Comparison of ENCODE assay signal across 8 cellular contexts in the genomic region with DNA sequence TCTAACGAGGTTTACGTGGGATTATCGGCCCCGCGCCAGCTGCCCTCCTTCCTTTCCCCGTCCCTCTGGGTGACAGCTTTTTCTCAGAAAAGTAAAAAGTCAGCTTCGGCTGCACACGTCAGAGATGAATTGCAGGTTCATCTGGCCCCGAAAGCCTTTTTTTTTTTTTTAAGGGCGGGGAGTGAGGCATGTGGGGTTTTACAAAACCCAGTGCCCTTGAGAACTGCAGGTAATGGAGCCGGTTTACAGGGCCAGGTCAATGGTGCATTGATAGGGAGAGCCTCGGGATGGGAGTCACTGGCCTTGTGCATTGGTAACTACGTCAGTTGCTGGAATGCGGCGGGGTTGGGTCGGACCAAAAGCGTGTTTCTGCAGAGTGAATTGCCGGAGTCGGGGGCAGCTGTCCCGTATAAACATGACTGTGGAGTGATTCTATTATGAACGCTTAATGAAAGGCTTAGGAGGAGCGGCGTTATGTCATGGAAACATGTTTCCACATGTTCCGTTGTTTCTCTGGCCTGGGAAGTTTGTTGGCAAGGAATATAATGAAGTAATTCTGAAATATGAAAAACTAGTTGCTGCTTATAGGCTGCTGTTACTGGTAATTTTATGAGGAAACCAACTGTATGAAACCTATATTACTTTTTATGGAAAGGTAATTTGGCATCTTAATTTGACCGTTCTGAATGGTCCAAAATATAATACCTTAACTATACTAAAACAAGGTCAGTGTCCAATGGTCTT. TPM values are rescaled to one million over a fixed set of nuclear protein-coding genes. Genes with fewer than 3 reads are reported as not detected.
A peak's percentile ranks its signal among the peaks of the same experiment; 100 is the strongest.
DNase-seq lines count a peak whose midpoint lies in the region; ATAC-seq and TF ChIP-seq lines count a peak whose summit lies in the region.

No MANE protein-coding gene starts in this region.

- H3K9me3 ChIP-seq in NT2/D1 (ENCODE audit: insufficient read depth, low read length) (0 out of 2 replicates have a peak, but pooled peaks cover 4% of the 10 kb centered on the region), gastrocnemius medialis (no peaks in the 10 kb centered on the region)

- ATAC-seq in stimulated activated naive CD8-positive, alpha-beta T cell treated with anti-CD3 and anti-CD28 coated beads, Interleukin-15, Interleukin-2, amounts not matched to agents 100 U/mL and 50 U/mL, for 24 hours = no peak
- peak; percentile 15 for ATAC-seq in HG03060 (IDR thresholded peaks at IDR 0.05; ENCODE audit: low read depth, unreplicated experiment)
- peak; percentile 22 to 43 for ATAC-seq in gastrocnemius medialis

- peak overlapping the region; percentile 51 for H3K27ac Mint-ChIP-seq in stimulated activated naive CD8-positive, alpha-beta T cell treated with anti-CD3 and anti-CD28 coated beads, Interleukin-15, Interleukin-2, amounts not matched to agents 100 ng/mL and 50 ng/mL, for 24 hours

- peak overlapping the region; percentile 65 for H3K4me3 ChIP-seq in NT2/D1 (ENCODE audit: insufficient read length, low read depth)
- H3K4me3 ChIP-seq in gastrocnemius medialis = peak overlapping the region; percentile 68 to 96 (median 80)

- H3K4me1 Mint-ChIP-seq in stimulated activated naive CD8-positive, alpha-beta T cell treated with anti-CD3 and anti-CD28 coated beads, Interleukin-15, Interleukin-2, amounts not matched to agents 100 ng/mL and 50 ng/mL, for 24 hours (ENCODE audit: low read depth) = peaks cover 29% of the 10 kb centered on the region

- peak overlapping the region; percentile 89 for H3K4me3 Mint-ChIP-seq in stimulated activated naive CD8-positive, alpha-beta T cell treated with anti-CD3 and anti-CD28 coated beads, Interleukin-15, Interleukin-2, amounts not matched to agents 100 ng/mL and 50 ng/mL, for 24 hours

- peaks cover 66% of the 10 kb centered on the region for H3K27me3 Mint-ChIP-seq in stimulated activated naive CD8-positive, alpha-beta T cell treated with anti-CD3 and anti-CD28 coated beads, Interleukin-15, Interleukin-2, amounts not matched to agents 100 ng/mL and 50 ng/mL, for 24 hours

- peaks cover 47% of the 10 kb centered on the region for H3K27me3 ChIP-seq in NT2/D1 (ENCODE audit: insufficient read depth, insufficient read length)
- no peaks in the 10 kb centered on the region for H3K27me3 ChIP-seq in gastrocnemius medialis

- H3K4me1 ChIP-seq in NT2/D1 (ENCODE audit: insufficient read depth, insufficient read length) = no peaks in the 10 kb centered on the region
- peaks cover 0 to 10% of the 10 kb centered on the region in 2 donors for H3K4me1 ChIP-seq in gastrocnemius medialis

- in situ Hi-C loops in gastrocnemius medialis (cut with MboI; ENCODE audit: low sequenced_read_pairs in 4 of 4) = loop anchor here in 2 of 4 donors (10.0 to 25.0 kb wide), 2 partner anchors 102 to 179 kb away; partner anchors contain the start of genes ABHD18 (in 1 of the 2), MFSD8 (in 1 of the 2) and PLK4 (in 1 of the 2)

- H3K27ac ChIP-seq in caudate nucleus (ENCODE audit: low read depth, low read length) = peak overlapping the region; percentile 96
- peak overlapping the region; percentile 67 to 80 (median 78) for H3K27ac ChIP-seq in gastrocnemius medialis

- H3K36me3 Mint-ChIP-seq in stimulated activated naive CD8-positive, alpha-beta T cell treated with anti-CD3 and anti-CD28 coated beads, Interleukin-15, Interleukin-2, amounts not matched to agents 100 ng/mL and 50 ng/mL, for 24 hours (ENCODE audit: low read depth) = no peaks in the 10 kb centered on the region

- no peak for TF ChIP-seq CTCF in gastrocnemius medialis (IDR thresholded peaks at IDR 0.05 in 4 of 5, conservative IDR thresholded peaks at IDR 0.05 in 1 of 5)

- H3K36me3 ChIP-seq in NT2/D1 (ENCODE audit: insufficient read depth, insufficient read length, low read length) (no peaks in the 10 kb centered on the region), gastrocnemius medialis (no peaks in the 10 kb centered on the region)

- TF ChIP-seq POLR2A in gastrocnemius medialis (IDR thresholded peaks at IDR 0.05) = no peak

- no peak for DNase-seq in stimulated activated naive CD8-positive, alpha-beta T cell treated with anti-CD3 and anti-CD28 coated beads, Interleukin-15, Interleukin-2, amounts not matched to agents 100 U/mL and 50 U/mL, for 24 hours
- DNase-seq in NT2/D1 (ENCODE audit: low read depth, low spot score) (no peak), caudate nucleus (lab: John Stamatoyannopoulos, UW) (peak in 53 of 61 donors; percentile 4 to 77 (median 41)), iPS-NIHi7 (ENCODE audit: extremely low spot score) (peak; percentile 53), gastrocnemius medialis (peak; percentile 29 to 31)
- DNase-seq in stimulated activated naive CD4-positive, alpha-beta T cell (lab: John Stamatoyannopoulos, UW) = no peak

- H3K9me3 Mint-ChIP-seq in stimulated activated naive CD8-positive, alpha-beta T cell treated with anti-CD3 and anti-CD28 coated beads, Interleukin-15, Interleukin-2, amounts not matched to agents 100 ng/mL and 50 ng/mL, for 24 hours = no peaks in the 10 kb centered on the region

- intact Hi-C loops in gastrocnemius medialis (cut with DNase I; ENCODE audit: low total_unique reads) = loop anchor here (2.0 to 5.0 kb wide), 3 partner anchors 98 to 279 kb away; partner anchors contain the start of genes INTU, LARP1B and PLK4

- peak overlapping the region; percentile 70 for H3K9ac ChIP-seq in NT2/D1 (ENCODE audit: insufficient read length, low read depth)

RNA-seq across cellular contexts. Expression of gene HSPA4L, which starts 1.1 kb away (rescaled TPM):
- total RNA-seq in gastrocnemius medialis = 1 to 10 TPM in 2 of 4 donors, under 1 TPM in 2; 0.36 to 1.2 (median 0.74) TPM

RNA-seq across cellular contexts. Expression of gene SLC25A31, which starts 53.0 kb away (rescaled TPM):
- total RNA-seq in gastrocnemius medialis = not detected

Comparison
In these comparisons a context has a peak if more than half of its experiments do, and no peak if none do; other contexts are left out.
1. DNase-seq: peak in caudate nucleus (53 of 61), iPS-NIHi7 (single experiment) and gastrocnemius medialis (2 of 2); none in stimulated activated naive CD8-positive, alpha-beta T cell treated with anti-CD3 and anti-CD28 coated beads, Interleukin-15, Interleukin-2, amounts not matched to agents 100 U/mL and 50 U/mL, for 24 hours (single experiment), NT2/D1 (single experiment) and stimulated activated naive CD4-positive, alpha-beta T cell (0 of 6).